27 cellular contexts compared by ENCODE assay signal in genomic region chr2:175437167-175437566, GRCh38.
"Had no signal": no experiment of that assay in that cellular context is flagged by ENCODE, and none has a peak within 500 bp of the region (broad histone marks: within the 10 kb centered on the region; RNA-seq: fewer than 3 reads in every experiment).

No MANE protein-coding gene starts in this region.

- ATAC-seq: effector memory CD8-positive, alpha-beta T cell; esophagus mucosa; foreskin keratinocyte; gastrocnemius medialis; gastroesophageal sphincter; heart left ventricle; heart right ventricle had no signal

- H3K9me3 ChIP-seq: colonic mucosa, esophagus muscularis mucosa, esophagus squamous epithelium, gastrocnemius medialis, gastroesophageal sphincter, heart left ventricle, heart right ventricle had no signal

- H3K4me3 ChIP-seq: colonic mucosa, coronary artery, dorsolateral prefrontal cortex, esophagus muscularis mucosa, esophagus squamous epithelium, gastrocnemius medialis, gastroesophageal sphincter, heart left ventricle, heart right ventricle had no signal

- H3K4me1 ChIP-seq: colonic mucosa, esophagus muscularis mucosa, esophagus squamous epithelium, foreskin keratinocyte, gastrocnemius medialis, gastroesophageal sphincter, heart left ventricle had no signal

- FAIRE-seq: colon, endometrium, endothelial cell of umbilical vein, frontal cortex had no signal

- DNase-seq: colonic mucosa; cortex of kidney; dermis blood vessel endothelial cell; dorsolateral prefrontal cortex; effector CD4-positive, alpha-beta T cell; effector CD8-positive, alpha-beta T cell; effector memory CD4-positive, alpha-beta T cell; effector memory CD8-positive, alpha-beta T cell; endodermal cell; erythroblast; esophagus squamous epithelium; foreskin fibroblast; foreskin keratinocyte; foreskin melanocyte; gastrocnemius medialis; glutamatergic neuron; head of caudate nucleus; heart left ventricle; heart right ventricle had no signal

- H3K27me3 ChIP-seq: colonic mucosa, esophagus muscularis mucosa, foreskin keratinocyte had no signal

- H3K27ac ChIP-seq: colonic mucosa, coronary artery, dorsolateral prefrontal cortex, esophagus muscularis mucosa, esophagus squamous epithelium, foreskin keratinocyte, gastrocnemius medialis, gastroesophageal sphincter, heart left ventricle, heart right ventricle had no signal

- H3K36me3 ChIP-seq: colonic mucosa, esophagus muscularis mucosa, esophagus squamous epithelium, gastrocnemius medialis, gastroesophageal sphincter, heart left ventricle, heart right ventricle had no signal
